ENCODE assay signal across 8 cellular contexts in genomic region chr3:58349792-58350626, GRCh38. TPM values are rescaled to one million over a fixed set of nuclear protein-coding genes. Genes with fewer than 3 reads are reported as not detected.
A peak's percentile ranks its signal among the peaks of the same experiment; 100 is the strongest.
DNase-seq lines count a peak whose midpoint lies in the region; ATAC-seq and TF ChIP-seq lines count a peak whose summit lies in the region.

No MANE protein-coding gene starts in this region.

- no peak for TF ChIP-seq POLR2A in thyroid gland (IDR thresholded peaks at IDR 0.05)

- peak overlapping the region; percentile 3 for H3K4me3 ChIP-seq in CD4-positive, CD25-positive, alpha-beta regulatory T cell (ENCODE audit: low read depth, low read length)
- H3K4me3 ChIP-seq in thyroid gland (replicated peaks in 1 of 3) = no peak overlapping the region
- H3K4me3 ChIP-seq in HAP-1 = no peak overlapping the region

- peaks cover 19% of the 10 kb centered on the region for H3K36me3 Mint-ChIP-seq in CD4-positive, CD25-positive, alpha-beta regulatory T cell

- H3K4me1 Mint-ChIP-seq in CD4-positive, CD25-positive, alpha-beta regulatory T cell = peaks cover 13 to 49% (median 42%) of the 10 kb centered on the region in 4 donors

- H3K27me3 Mint-ChIP-seq in CD4-positive, CD25-positive, alpha-beta regulatory T cell = no peaks in the 10 kb centered on the region

- in situ Hi-C loops in HAP-1 (cut with MboI; ENCODE audit: low sequenced_read_pairs) = no loop called here

- TF ChIP-seq CTCF in thyroid gland (IDR thresholded peaks at IDR 0.05) = no peak

- no peaks in the 10 kb centered on the region for H3K36me3 ChIP-seq in CD4-positive, CD25-positive, alpha-beta regulatory T cell (ENCODE audit: control insufficient read depth, insufficient read depth, low read length)
- H3K36me3 ChIP-seq in thyroid gland (no peaks in the 10 kb centered on the region), HAP-1 (replicated peaks) (no peaks in the 10 kb centered on the region)

- no peak overlapping the region for H3K27ac ChIP-seq in CD4-positive, CD25-positive, alpha-beta regulatory T cell (ENCODE audit: insufficient read depth, low read length, poor library complexity, severe bottlenecking)
- H3K27ac ChIP-seq in thyroid gland = peak overlapping the region; percentile 39 to 84 (median 76)

- DNase-seq in CD4-positive, CD25-positive, alpha-beta regulatory T cell = peak in 1 of 3 donors; percentile 75
- DNase-seq in SKM-1 treated with dmso at 0.1 percent for 144 hours (lab: John Stamatoyannopoulos, UW; ENCODE audit: unreplicated experiment) = peak; percentile 76
- peak; percentile 72 to 75 for DNase-seq in thyroid gland
- DNase-seq in stimulated activated CD4-positive, alpha-beta T cell treated with anti-CD3 and anti-CD28 coated beads, Interleukin-2, amount 100 ng/mL, for 24 hours = no peak
- no peak for DNase-seq in NCI-H345 treated with DMSO at 0.1 percent for 48 hours (lab: John Stamatoyannopoulos, UW; ENCODE audit: unreplicated experiment)
- DNase-seq in HAP-1 (ENCODE audit: low spot score in 2 of 2) = no peak

- ATAC-seq in CD4-positive, CD25-positive, alpha-beta regulatory T cell (ENCODE audit: low read depth in 2 of 2) = peak; percentile 62 to 68
- ATAC-seq in GM19035 (IDR thresholded peaks at IDR 0.05; ENCODE audit: unreplicated experiment) (peak; percentile 83), HG03066 (IDR thresholded peaks at IDR 0.05; ENCODE audit: low read depth, unreplicated experiment) (peak; percentile 85)

- H3K27ac Mint-ChIP-seq in CD4-positive, CD25-positive, alpha-beta regulatory T cell = peak overlapping the region in 1 of 3 donors; percentile 24

- H3K27me3 ChIP-seq in CD4-positive, CD25-positive, alpha-beta regulatory T cell (ENCODE audit: control insufficient read depth, insufficient read depth, low read length) = no peaks in the 10 kb centered on the region
- H3K27me3 ChIP-seq in thyroid gland (no peaks in the 10 kb centered on the region), HAP-1 (ENCODE audit: low read depth) (no peaks in the 10 kb centered on the region)

- no peaks in the 10 kb centered on the region for H3K9me3 ChIP-seq in CD4-positive, CD25-positive, alpha-beta regulatory T cell (ENCODE audit: control insufficient read depth in 2 of 2, low read length in 2 of 2)
- no peaks in the 10 kb centered on the region for H3K9me3 ChIP-seq in thyroid gland
- H3K9me3 ChIP-seq in HAP-1 = no peaks in the 10 kb centered on the region

- WGBS in thyroid gland, 2 donors = 54 to 63% methylated on average over 7 of the region's 7 CpGs

- intact Hi-C loops in thyroid gland (cut with DNase I) = no loop called here

- peaks cover 8% of the 10 kb centered on the region for H3K4me1 ChIP-seq in CD4-positive, CD25-positive, alpha-beta regulatory T cell (ENCODE audit: control insufficient read depth, insufficient read depth, low read length, poor library complexity, severe bottlenecking)
- H3K4me1 ChIP-seq in thyroid gland (peaks cover 54 to 60% of the 10 kb centered on the region in 2 donors), HAP-1 (no peaks in the 10 kb centered on the region)

- H3K9me3 Mint-ChIP-seq in CD4-positive, CD25-positive, alpha-beta regulatory T cell = peaks cover 0 to 1% (median 0%) of the 10 kb centered on the region in 7 donors

- no peak overlapping the region for H3K4me3 Mint-ChIP-seq in CD4-positive, CD25-positive, alpha-beta regulatory T cell

RNA-seq across cellular contexts. Expression of gene PXK, which starts 17.3 kb away (rescaled TPM):
- total RNA-seq in CD4-positive, CD25-positive, alpha-beta regulatory T cell = 21.8 TPM
- polyA plus RNA-seq in CD4-positive, CD25-positive, alpha-beta regulatory T cell = 10 to 100 TPM; 24.9 to 32.6 (median 31.9) TPM
- total RNA-seq in thyroid gland = 100 to 1,000 TPM in 3 of 4 donors, 10 to 100 TPM in 1; 98.6 to 139 (median 123) TPM

RNA-seq across cellular contexts. Expression of gene HTD2, which starts 43.7 kb away (rescaled TPM):
- total RNA-seq in CD4-positive, CD25-positive, alpha-beta regulatory T cell = 9.7 TPM
- polyA plus RNA-seq in CD4-positive, CD25-positive, alpha-beta regulatory T cell = 10 to 100 TPM; 14.6 to 29.5 (median 22.9) TPM
- 10 to 100 TPM in 3 of 4 donors, 1 to 10 TPM in 1; 8.4 to 19.8 (median 18.6) TPM for total RNA-seq in thyroid gland

RNA-seq across cellular contexts. Expression of gene RPP14, which starts 44.0 kb away (rescaled TPM):
- total RNA-seq in CD4-positive, CD25-positive, alpha-beta regulatory T cell = 14.3 TPM
- 1 to 10 TPM; 5.7 to 7.1 (median 6.8) TPM for polyA plus RNA-seq in CD4-positive, CD25-positive, alpha-beta regulatory T cell
- total RNA-seq in thyroid gland = 10 to 100 TPM; 13.4 to 19.9 (median 15.7) TPM

Comparison
In these comparisons a context has a peak if more than half of its experiments do, and no peak if none do; other contexts are left out.
1. DNase-seq: peak in SKM-1 treated with dmso at 0.1 percent for 144 hours (single experiment) and thyroid gland (2 of 2); none in stimulated activated CD4-positive, alpha-beta T cell treated with anti-CD3 and anti-CD28 coated beads, Interleukin-2, amount 100 ng/mL, for 24 hours (0 of 2), NCI-H345 treated with DMSO at 0.1 percent for 48 hours (single experiment) and HAP-1 (0 of 2).
2. Peak in every context shown above with its lines, with median percentiles within 50 percentile points of each other: ATAC-seq.